ENCODE assay signal across 1 cellular context in the genomic region with DNA sequence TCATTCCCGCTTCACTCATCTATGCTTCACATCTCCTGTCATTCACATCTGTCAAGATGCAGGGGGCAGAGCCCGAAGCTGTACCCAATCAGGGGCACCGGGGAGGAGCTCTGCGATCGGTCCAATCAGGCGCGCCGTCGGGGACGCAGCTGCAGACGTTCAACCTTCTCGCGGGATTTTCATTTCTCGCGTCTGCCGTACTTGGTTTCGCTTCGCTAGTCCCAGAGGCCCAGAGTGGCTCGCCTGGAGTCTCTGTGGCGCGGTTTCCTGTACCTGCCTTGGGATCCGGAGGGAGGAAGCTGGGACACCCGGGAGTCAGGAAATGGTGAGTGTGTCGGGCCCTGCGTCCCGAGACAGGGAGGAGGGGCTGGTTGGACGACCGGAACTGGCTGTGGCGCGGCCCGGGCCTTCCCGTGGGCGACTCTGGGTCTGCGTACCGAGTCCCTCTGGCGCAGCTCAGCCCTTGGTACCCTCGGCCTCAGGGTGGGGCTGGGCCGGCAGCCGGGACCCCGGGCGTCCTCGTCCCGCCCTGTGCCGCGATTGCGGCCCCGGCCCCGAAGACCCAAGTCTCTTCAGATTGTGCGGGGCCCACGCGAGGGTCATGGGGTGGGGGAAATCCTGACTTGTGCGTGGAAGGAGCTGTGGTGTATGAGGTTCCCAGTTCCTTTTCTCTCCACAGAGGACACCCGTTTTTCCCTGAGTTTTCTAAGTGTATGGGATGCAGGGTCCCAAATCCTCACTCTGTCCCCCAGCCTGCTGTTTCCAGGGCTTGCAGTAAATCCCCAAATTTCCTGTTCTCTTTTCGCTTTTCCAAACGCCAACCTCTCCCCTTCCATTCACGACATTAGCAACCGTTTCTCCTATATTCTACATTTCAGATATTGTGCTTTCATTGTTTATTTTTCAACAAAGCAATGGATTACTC.
TF ChIP-seq lines count a peak whose summit lies in the region.

A gene (plus strand): TSS at position 215 of the 925 bp plus-strand sequence. CDS start 108 bp downstream, at position 323.

TF ChIP-seq in GM12878, 131 proteins besides CTCF, POLR2A, EP300 and RAD21 (continued from another document and continues in another):
- TF ChIP-seq, protein P1, sequence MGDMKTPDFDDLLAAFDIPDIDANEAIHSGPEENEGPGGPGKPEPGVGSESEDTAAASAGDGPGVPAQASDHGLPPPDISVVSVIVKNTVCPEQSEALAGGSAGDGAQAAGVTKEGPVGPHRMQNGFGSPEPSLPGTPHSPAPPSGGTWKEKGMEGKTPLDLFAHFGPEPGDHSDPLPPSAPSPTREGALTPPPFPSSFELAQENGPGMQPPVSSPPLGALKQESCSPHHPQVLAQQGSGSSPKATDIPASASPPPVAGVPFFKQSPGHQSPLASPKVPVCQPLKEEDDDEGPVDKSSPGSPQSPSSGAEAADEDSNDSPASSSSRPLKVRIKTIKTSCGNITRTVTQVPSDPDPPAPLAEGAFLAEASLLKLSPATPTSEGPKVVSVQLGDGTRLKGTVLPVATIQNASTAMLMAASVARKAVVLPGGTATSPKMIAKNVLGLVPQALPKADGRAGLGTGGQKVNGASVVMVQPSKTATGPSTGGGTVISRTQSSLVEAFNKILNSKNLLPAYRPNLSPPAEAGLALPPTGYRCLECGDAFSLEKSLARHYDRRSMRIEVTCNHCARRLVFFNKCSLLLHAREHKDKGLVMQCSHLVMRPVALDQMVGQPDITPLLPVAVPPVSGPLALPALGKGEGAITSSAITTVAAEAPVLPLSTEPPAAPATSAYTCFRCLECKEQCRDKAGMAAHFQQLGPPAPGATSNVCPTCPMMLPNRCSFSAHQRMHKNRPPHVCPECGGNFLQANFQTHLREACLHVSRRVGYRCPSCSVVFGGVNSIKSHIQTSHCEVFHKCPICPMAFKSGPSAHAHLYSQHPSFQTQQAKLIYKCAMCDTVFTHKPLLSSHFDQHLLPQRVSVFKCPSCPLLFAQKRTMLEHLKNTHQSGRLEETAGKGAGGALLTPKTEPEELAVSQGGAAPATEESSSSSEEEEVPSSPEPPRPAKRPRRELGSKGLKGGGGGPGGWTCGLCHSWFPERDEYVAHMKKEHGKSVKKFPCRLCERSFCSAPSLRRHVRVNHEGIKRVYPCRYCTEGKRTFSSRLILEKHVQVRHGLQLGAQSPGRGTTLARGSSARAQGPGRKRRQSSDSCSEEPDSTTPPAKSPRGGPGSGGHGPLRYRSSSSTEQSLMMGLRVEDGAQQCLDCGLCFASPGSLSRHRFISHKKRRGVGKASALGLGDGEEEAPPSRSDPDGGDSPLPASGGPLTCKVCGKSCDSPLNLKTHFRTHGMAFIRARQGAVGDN (IDR thresholded peaks at IDR 0.05) = 0 out of 2 replicates have a peak, but pooled peaks have one; percentile 24
- TF ChIP-seq ETV6 (conservative IDR thresholded peaks at IDR 0.05 in 1 of 2, IDR thresholded peaks at IDR 0.05 in 1 of 2; ENCODE audit: borderline replicate concordance in 1 of 2, low read depth in 1 of 2) = no peak
- no peak for TF ChIP-seq FOXM1 (IDR thresholded peaks at IDR 0.05; ENCODE audit: low read depth, low read length)
- TF ChIP-seq SIN3A (IDR thresholded peaks at IDR 0.05; ENCODE audit: low read depth, low read length) = peak; percentile 94
- TF ChIP-seq RUNX3 (IDR thresholded peaks at IDR 0.05; ENCODE audit: low read length) = peak; percentile 46
- TF ChIP-seq EGR1 (IDR thresholded peaks at IDR 0.05; ENCODE audit: borderline replicate concordance in 1 of 2, low read depth in 2 of 2, low read length in 2 of 2) = no peak; a peak in 1 of 3 replicates
- TF ChIP-seq, protein P2, sequence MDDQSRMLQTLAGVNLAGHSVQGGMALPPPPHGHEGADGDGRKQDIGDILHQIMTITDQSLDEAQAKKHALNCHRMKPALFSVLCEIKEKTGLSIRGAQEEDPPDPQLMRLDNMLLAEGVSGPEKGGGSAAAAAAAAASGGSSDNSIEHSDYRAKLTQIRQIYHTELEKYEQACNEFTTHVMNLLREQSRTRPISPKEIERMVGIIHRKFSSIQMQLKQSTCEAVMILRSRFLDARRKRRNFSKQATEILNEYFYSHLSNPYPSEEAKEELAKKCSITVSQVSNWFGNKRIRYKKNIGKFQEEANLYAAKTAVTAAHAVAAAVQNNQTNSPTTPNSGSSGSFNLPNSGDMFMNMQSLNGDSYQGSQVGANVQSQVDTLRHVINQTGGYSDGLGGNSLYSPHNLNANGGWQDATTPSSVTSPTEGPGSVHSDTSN (IDR thresholded peaks at IDR 0.05; ENCODE audit: insufficient replicate concordance, low read depth, low read length) = peak; percentile 86
- peak; percentile 70; the same call in 1 of the 2 replicates for TF ChIP-seq CBX5 (IDR thresholded peaks at IDR 0.05; ENCODE audit: low read depth)
- no peak for TF ChIP-seq WRNIP1 (IDR thresholded peaks at IDR 0.05; ENCODE audit: borderline replicate concordance, low read depth, low read length)
- TF ChIP-seq NR2F1 (conservative IDR thresholded peaks at IDR 0.05) = no peak; the same call in 1 of the 2 replicates
- TF ChIP-seq, protein P3, sequence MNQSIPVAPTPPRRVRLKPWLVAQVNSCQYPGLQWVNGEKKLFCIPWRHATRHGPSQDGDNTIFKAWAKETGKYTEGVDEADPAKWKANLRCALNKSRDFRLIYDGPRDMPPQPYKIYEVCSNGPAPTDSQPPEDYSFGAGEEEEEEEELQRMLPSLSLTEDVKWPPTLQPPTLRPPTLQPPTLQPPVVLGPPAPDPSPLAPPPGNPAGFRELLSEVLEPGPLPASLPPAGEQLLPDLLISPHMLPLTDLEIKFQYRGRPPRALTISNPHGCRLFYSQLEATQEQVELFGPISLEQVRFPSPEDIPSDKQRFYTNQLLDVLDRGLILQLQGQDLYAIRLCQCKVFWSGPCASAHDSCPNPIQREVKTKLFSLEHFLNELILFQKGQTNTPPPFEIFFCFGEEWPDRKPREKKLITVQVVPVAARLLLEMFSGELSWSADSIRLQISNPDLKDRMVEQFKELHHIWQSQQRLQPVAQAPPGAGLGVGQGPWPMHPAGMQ (IDR thresholded peaks at IDR 0.05; ENCODE audit: borderline replicate concordance) = peak; percentile 76
- TF ChIP-seq BHLHE40 (IDR thresholded peaks at IDR 0.05; ENCODE audit: borderline replicate concordance in 1 of 2, low read depth in 2 of 2, low read length in 1 of 2) = peak in 1 of 2 experiments; percentile 33; a peak in 2 of 4 replicates
- TF ChIP-seq ZNF207 (IDR thresholded peaks at IDR 0.05; ENCODE audit: borderline replicate concordance) = 0 out of 2 replicates have a peak, but pooled peaks have one; percentile 55
- TF ChIP-seq, protein P4, sequence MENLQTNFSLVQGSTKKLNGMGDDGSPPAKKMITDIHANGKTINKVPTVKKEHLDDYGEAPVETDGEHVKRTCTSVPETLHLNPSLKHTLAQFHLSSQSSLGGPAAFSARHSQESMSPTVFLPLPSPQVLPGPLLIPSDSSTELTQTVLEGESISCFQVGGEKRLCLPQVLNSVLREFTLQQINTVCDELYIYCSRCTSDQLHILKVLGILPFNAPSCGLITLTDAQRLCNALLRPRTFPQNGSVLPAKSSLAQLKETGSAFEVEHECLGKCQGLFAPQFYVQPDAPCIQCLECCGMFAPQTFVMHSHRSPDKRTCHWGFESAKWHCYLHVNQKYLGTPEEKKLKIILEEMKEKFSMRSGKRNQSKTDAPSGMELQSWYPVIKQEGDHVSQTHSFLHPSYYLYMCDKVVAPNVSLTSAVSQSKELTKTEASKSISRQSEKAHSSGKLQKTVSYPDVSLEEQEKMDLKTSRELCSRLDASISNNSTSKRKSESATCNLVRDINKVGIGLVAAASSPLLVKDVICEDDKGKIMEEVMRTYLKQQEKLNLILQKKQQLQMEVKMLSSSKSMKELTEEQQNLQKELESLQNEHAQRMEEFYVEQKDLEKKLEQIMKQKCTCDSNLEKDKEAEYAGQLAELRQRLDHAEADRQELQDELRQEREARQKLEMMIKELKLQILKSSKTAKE (IDR thresholded peaks at IDR 0.05; ENCODE audit: low read depth, poor library complexity, severe bottlenecking) = no peak
- no peak for TF ChIP-seq CHD4 (IDR thresholded peaks at IDR 0.05)
- TF ChIP-seq TCF3 (IDR thresholded peaks at IDR 0.05; ENCODE audit: borderline replicate concordance, insufficient read depth, low read depth, low read length) = no peak
- peak; percentile 56; the same call in 1 of the 2 replicates for TF ChIP-seq SMAD5 (IDR thresholded peaks at IDR 0.05; ENCODE audit: low read depth)
- TF ChIP-seq, protein P5, sequence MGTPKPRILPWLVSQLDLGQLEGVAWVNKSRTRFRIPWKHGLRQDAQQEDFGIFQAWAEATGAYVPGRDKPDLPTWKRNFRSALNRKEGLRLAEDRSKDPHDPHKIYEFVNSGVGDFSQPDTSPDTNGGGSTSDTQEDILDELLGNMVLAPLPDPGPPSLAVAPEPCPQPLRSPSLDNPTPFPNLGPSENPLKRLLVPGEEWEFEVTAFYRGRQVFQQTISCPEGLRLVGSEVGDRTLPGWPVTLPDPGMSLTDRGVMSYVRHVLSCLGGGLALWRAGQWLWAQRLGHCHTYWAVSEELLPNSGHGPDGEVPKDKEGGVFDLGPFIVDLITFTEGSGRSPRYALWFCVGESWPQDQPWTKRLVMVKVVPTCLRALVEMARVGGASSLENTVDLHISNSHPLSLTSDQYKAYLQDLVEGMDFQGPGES (IDR thresholded peaks at IDR 0.05) = no peak; the same call in 1 of the 2 replicates
- no peak for TF ChIP-seq ESRRA (IDR thresholded peaks at IDR 0.05; ENCODE audit: low read length)
- TF ChIP-seq KLF5 (IDR thresholded peaks at IDR 0.05; ENCODE audit: partially characterized antibody) = no peak
- TF ChIP-seq SPI1 (IDR thresholded peaks at IDR 0.05; ENCODE audit: borderline replicate concordance, insufficient read depth, low read depth, low read length) = peak; percentile 28; the same call in 1 of the 2 replicates
- TF ChIP-seq BACH1 (IDR thresholded peaks at IDR 0.05; ENCODE audit: borderline replicate concordance) = 0 out of 2 replicates have a peak, but pooled peaks have one; percentile 32
- TF ChIP-seq, protein P6, sequence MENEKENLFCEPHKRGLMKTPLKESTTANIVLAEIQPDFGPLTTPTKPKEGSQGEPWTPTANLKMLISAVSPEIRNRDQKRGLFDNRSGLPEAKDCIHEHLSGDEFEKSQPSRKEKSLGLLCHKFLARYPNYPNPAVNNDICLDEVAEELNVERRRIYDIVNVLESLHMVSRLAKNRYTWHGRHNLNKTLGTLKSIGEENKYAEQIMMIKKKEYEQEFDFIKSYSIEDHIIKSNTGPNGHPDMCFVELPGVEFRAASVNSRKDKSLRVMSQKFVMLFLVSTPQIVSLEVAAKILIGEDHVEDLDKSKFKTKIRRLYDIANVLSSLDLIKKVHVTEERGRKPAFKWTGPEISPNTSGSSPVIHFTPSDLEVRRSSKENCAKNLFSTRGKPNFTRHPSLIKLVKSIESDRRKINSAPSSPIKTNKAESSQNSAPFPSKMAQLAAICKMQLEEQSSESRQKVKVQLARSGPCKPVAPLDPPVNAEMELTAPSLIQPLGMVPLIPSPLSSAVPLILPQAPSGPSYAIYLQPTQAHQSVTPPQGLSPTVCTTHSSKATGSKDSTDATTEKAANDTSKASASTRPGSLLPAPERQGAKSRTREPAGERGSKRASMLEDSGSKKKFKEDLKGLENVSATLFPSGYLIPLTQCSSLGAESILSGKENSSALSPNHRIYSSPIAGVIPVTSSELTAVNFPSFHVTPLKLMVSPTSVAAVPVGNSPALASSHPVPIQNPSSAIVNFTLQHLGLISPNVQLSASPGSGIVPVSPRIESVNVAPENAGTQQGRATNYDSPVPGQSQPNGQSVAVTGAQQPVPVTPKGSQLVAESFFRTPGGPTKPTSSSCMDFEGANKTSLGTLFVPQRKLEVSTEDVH (IDR thresholded peaks at IDR 0.05; ENCODE audit: low read depth, partially characterized antibody) = peak; percentile 65
- no peak for TF ChIP-seq BMI1 (IDR thresholded peaks at IDR 0.05; ENCODE audit: borderline replicate concordance)
- TF ChIP-seq, protein P7, sequence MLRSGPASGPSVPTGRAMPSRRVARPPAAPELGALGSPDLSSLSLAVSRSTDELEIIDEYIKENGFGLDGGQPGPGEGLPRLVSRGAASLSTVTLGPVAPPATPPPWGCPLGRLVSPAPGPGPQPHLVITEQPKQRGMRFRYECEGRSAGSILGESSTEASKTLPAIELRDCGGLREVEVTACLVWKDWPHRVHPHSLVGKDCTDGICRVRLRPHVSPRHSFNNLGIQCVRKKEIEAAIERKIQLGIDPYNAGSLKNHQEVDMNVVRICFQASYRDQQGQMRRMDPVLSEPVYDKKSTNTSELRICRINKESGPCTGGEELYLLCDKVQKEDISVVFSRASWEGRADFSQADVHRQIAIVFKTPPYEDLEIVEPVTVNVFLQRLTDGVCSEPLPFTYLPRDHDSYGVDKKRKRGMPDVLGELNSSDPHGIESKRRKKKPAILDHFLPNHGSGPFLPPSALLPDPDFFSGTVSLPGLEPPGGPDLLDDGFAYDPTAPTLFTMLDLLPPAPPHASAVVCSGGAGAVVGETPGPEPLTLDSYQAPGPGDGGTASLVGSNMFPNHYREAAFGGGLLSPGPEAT (IDR thresholded peaks at IDR 0.05; ENCODE audit: low read depth) = peak; percentile 82
- peak; percentile 45; the same call in 1 of the 2 replicates for TF ChIP-seq CREB1 (IDR thresholded peaks at IDR 0.05; ENCODE audit: low read depth)
- TF ChIP-seq MYC (IDR thresholded peaks at IDR 0.05; ENCODE audit: insufficient read depth, insufficient read length, insufficient replicate concordance, low read length, severe bottlenecking) = no peak
- TF ChIP-seq, protein P8, sequence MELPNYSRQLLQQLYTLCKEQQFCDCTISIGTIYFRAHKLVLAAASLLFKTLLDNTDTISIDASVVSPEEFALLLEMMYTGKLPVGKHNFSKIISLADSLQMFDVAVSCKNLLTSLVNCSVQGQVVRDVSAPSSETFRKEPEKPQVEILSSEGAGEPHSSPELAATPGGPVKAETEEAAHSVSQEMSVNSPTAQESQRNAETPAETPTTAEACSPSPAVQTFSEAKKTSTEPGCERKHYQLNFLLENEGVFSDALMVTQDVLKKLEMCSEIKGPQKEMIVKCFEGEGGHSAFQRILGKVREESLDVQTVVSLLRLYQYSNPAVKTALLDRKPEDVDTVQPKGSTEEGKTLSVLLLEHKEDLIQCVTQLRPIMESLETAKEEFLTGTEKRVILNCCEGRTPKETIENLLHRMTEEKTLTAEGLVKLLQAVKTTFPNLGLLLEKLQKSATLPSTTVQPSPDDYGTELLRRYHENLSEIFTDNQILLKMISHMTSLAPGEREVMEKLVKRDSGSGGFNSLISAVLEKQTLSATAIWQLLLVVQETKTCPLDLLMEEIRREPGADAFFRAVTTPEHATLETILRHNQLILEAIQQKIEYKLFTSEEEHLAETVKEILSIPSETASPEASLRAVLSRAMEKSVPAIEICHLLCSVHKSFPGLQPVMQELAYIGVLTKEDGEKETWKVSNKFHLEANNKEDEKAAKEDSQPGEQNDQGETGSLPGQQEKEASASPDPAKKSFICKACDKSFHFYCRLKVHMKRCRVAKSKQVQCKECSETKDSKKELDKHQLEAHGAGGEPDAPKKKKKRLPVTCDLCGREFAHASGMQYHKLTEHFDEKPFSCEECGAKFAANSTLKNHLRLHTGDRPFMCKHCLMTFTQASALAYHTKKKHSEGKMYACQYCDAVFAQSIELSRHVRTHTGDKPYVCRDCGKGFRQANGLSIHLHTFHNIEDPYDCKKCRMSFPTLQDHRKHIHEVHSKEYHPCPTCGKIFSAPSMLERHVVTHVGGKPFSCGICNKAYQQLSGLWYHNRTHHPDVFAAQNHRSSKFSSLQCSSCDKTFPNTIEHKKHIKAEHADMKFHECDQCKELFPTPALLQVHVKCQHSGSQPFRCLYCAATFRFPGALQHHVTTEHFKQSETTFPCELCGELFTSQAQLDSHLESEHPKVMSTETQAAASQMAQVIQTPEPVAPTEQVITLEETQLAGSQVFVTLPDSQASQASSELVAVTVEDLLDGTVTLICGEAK (IDR thresholded peaks at IDR 0.05; ENCODE audit: borderline replicate concordance) = peak; percentile 44; the same call in 1 of the 2 replicates
- peak; percentile 99 for TF ChIP-seq PAX5 (IDR thresholded peaks at IDR 0.05; ENCODE audit: borderline replicate concordance, low read depth, low read length)
- TF ChIP-seq ATF7 (IDR thresholded peaks at IDR 0.05; ENCODE audit: low read depth) = peak; percentile 23; the same call in 1 of the 2 replicates
- TF ChIP-seq CHD2 (IDR thresholded peaks at IDR 0.05; ENCODE audit: borderline replicate concordance, low read depth, low read length) = peak; percentile 99
- peak; percentile 65; the same call in 1 of the 2 replicates for TF ChIP-seq NBN (IDR thresholded peaks at IDR 0.05)
